8 cellular contexts compared by ENCODE assay signal in the genomic region with DNA sequence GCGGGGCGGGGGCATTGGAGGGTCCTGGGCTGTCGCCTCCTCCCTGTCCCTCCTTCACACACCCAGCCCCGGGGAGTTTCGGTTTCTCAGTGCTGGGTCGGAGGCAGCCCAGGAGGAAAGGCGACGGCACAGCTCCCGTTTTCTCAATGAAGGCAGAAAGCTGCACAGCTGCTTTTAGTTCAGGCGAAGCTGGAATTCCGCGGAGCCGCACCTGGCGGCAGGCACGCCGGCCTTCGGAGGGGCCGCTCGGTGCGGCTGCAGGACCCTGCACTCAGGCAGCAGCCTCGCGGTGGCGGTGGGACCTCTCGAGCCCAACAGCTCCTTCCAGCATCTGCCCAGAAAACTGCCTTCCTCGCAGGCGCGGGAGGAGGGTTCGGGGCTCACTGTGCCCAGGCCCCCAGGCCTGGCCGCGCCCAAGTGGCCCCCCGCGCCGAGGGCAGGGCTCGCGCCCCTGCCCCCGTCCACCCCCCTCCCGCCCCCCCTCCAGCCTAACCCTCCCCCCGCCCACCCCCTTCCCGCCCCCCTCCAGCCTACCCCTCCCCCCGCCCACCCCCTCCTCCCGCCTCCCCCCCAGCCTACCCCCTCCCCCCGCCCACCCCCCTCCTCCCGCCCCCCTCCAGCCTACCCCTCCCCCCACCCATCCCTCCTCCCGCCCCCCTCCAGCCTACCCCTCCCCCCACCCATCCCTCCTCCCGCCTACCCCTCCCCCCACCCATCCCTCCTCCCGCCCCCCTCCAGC. TPM values are rescaled to one million over a fixed set of nuclear protein-coding genes. Genes with fewer than 3 reads are reported as not detected.
DNase-seq lines count a peak whose midpoint lies in the region; ATAC-seq and TF ChIP-seq lines count a peak whose summit lies in the region.

No MANE protein-coding gene starts in this region.

- peaks cover 34% of the 10 kb centered on the region for H3K27me3 Mint-ChIP-seq in activated CD4-positive, alpha-beta T cell treated with anti-CD3 and anti-CD28 coated beads for 36 hours
- peaks cover 60% of the 10 kb centered on the region for H3K27me3 Mint-ChIP-seq in WTC11 (ENCODE audit: low read depth)

- peaks cover 3 to 17% of the 10 kb centered on the region in 2 donors for H3K4me1 ChIP-seq in thoracic aorta (ENCODE audit: control insufficient read depth in 1 of 2, low read depth in 2 of 2)

- no peaks in the 10 kb centered on the region for H3K9me3 ChIP-seq in thoracic aorta

- intact Hi-C loops in activated CD4-positive, alpha-beta T cell treated with anti-CD3 and anti-CD28 coated beads for 36 hours (cut with DNase I, micrococcal nuclease) = no loop called here

- peaks cover 20% of the 10 kb centered on the region for H3K4me1 Mint-ChIP-seq in activated CD4-positive, alpha-beta T cell treated with anti-CD3 and anti-CD28 coated beads for 36 hours
- peaks cover 25% of the 10 kb centered on the region for H3K4me1 Mint-ChIP-seq in WTC11

- no peak overlapping the region for H3K4me3 Mint-ChIP-seq in activated CD4-positive, alpha-beta T cell treated with anti-CD3 and anti-CD28 coated beads for 36 hours
- H3K4me3 Mint-ChIP-seq in WTC11 = peak overlapping the region; percentile 56; the same call in 1 of the 2 replicates

- peak overlapping the region; percentile 73 for H3K4me3 ChIP-seq in thoracic aorta

- no peak for TF ChIP-seq CTCF in WTC11 (IDR thresholded peaks at IDR 0.05)
- no peak for TF ChIP-seq CTCF in thoracic aorta (IDR thresholded peaks at IDR 0.05)

- no peak overlapping the region for H3K27ac ChIP-seq in thoracic aorta

- no peaks in the 10 kb centered on the region for H3K9me3 Mint-ChIP-seq in activated CD4-positive, alpha-beta T cell treated with anti-CD3 and anti-CD28 coated beads for 36 hours (ENCODE audit: low read depth)
- no peaks in the 10 kb centered on the region for H3K9me3 Mint-ChIP-seq in WTC11

- no peak overlapping the region for H3K27ac Mint-ChIP-seq in activated CD4-positive, alpha-beta T cell treated with anti-CD3 and anti-CD28 coated beads for 36 hours
- H3K27ac Mint-ChIP-seq in WTC11 = no peak overlapping the region

- no peaks in the 10 kb centered on the region for H3K36me3 ChIP-seq in thoracic aorta

- POLR2A ChIA-PET in activated CD4-positive, alpha-beta T cell treated with anti-CD3 and anti-CD28 coated beads for 36 hours (lab: Charles Lee) = no interaction called here
- POLR2A ChIA-PET in WTC11 (lab: Charles Lee) = interaction anchor here (0.6 to 1.2 kb wide), 3 partner anchors 17 to 309 kb away, joined by 3 to 4 read pairs (median 3); no protein-coding TSS in a partner anchor

- H3K27me3 ChIP-seq in thoracic aorta (replicated peaks; ENCODE audit: insufficient read depth) = peaks cover 7% of the 10 kb centered on the region

- peak; percentile 25 for DNase-seq in activated CD4-positive, alpha-beta T cell treated with anti-CD3 and anti-CD28 coated beads for 36 hours
- DNase-seq in activated CD4-positive, alpha-beta T cell treated with anti-CD3 and anti-CD28 coated beads for 1 hour = no peak
- DNase-seq in WTC11 (ENCODE audit: low spot score) (peak; percentile 69), iPS-NIHi7 (ENCODE audit: extremely low spot score) (peak; percentile 45), thoracic aorta (ENCODE audit: low spot score) (no peak), NCI-H2081 (lab: John Stamatoyannopoulos, UW) (no peak), RKO (ENCODE audit: low spot score) (no peak), DMS153 (lab: John Stamatoyannopoulos, UW) (no peak)

- CTCF ChIA-PET in activated CD4-positive, alpha-beta T cell treated with anti-CD3 and anti-CD28 coated beads for 36 hours (lab: Charles Lee) = no interaction called here
- CTCF ChIA-PET in WTC11 (lab: Charles Lee) = interaction anchor here (0.6 to 1.6 kb wide), 12 partner anchors 11 to 940 kb away, joined by 3 to 12 read pairs (median 4); no protein-coding TSS in a partner anchor

- ATAC-seq in activated CD4-positive, alpha-beta T cell treated with anti-CD3 and anti-CD28 coated beads for 36 hours = no peak
- ATAC-seq in WTC11 = peak; percentile 40
- ATAC-seq in thoracic aorta (ENCODE audit: insufficient number of reproducible peaks, low FRiP score, low read depth) = no peak

- H3K36me3 Mint-ChIP-seq in activated CD4-positive, alpha-beta T cell treated with anti-CD3 and anti-CD28 coated beads for 36 hours (ENCODE audit: low read depth) = no peaks in the 10 kb centered on the region
- peaks cover 2% of the 10 kb centered on the region; the same call in 1 of the 2 replicates for H3K36me3 Mint-ChIP-seq in WTC11

TF ChIP-seq in WTC11, 78 proteins besides CTCF, POLR2A, EP300 and RAD21:
- no peak for TF ChIP-seq NFATC4 (CRISPR knock-in tag; IDR thresholded peaks at IDR 0.05)
- no peak for TF ChIP-seq USF2 (CRISPR knock-in tag; IDR thresholded peaks at IDR 0.05)
- TF ChIP-seq ESRRA (CRISPR knock-in tag; IDR thresholded peaks at IDR 0.05; ENCODE audit: borderline replicate concordance) = no peak
- TF ChIP-seq FOXP1 (CRISPR knock-in tag; IDR thresholded peaks at IDR 0.05; ENCODE audit: borderline replicate concordance) = no peak
- TF ChIP-seq ZBTB21 (CRISPR knock-in tag; IDR thresholded peaks at IDR 0.05; ENCODE audit: borderline replicate concordance) = no peak
- TF ChIP-seq, protein P1, sequence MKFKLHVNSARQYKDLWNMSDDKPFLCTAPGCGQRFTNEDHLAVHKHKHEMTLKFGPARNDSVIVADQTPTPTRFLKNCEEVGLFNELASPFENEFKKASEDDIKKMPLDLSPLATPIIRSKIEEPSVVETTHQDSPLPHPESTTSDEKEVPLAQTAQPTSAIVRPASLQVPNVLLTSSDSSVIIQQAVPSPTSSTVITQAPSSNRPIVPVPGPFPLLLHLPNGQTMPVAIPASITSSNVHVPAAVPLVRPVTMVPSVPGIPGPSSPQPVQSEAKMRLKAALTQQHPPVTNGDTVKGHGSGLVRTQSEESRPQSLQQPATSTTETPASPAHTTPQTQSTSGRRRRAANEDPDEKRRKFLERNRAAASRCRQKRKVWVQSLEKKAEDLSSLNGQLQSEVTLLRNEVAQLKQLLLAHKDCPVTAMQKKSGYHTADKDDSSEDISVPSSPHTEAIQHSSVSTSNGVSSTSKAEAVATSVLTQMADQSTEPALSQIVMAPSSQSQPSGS (CRISPR knock-in tag; IDR thresholded peaks at IDR 0.05; ENCODE audit: borderline replicate concordance, low read depth) = no peak
- TF ChIP-seq ZNF317 (CRISPR knock-in tag; IDR thresholded peaks at IDR 0.05; ENCODE audit: borderline replicate concordance, low read depth) = no peak
- no peak for TF ChIP-seq TEAD1 (CRISPR knock-in tag; IDR thresholded peaks at IDR 0.05)
- TF ChIP-seq, protein P2, sequence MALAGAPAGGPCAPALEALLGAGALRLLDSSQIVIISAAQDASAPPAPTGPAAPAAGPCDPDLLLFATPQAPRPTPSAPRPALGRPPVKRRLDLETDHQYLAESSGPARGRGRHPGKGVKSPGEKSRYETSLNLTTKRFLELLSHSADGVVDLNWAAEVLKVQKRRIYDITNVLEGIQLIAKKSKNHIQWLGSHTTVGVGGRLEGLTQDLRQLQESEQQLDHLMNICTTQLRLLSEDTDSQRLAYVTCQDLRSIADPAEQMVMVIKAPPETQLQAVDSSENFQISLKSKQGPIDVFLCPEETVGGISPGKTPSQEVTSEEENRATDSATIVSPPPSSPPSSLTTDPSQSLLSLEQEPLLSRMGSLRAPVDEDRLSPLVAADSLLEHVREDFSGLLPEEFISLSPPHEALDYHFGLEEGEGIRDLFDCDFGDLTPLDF (CRISPR knock-in tag; IDR thresholded peaks at IDR 0.05) = no peak
- TF ChIP-seq IRF2 (CRISPR knock-in tag; IDR thresholded peaks at IDR 0.05; ENCODE audit: borderline replicate concordance, low read depth) = no peak
- no peak for TF ChIP-seq GRHL2 (CRISPR knock-in tag; IDR thresholded peaks at IDR 0.05; ENCODE audit: insufficient replicate concordance, severe bottlenecking)
- TF ChIP-seq GABPB1 (CRISPR knock-in tag; IDR thresholded peaks at IDR 0.05) = no peak; the same call in 1 of the 2 replicates
- TF ChIP-seq NR1H2 (CRISPR knock-in tag; IDR thresholded peaks at IDR 0.05) = no peak

RNA-seq across cellular contexts. Expression of gene FOXQ1, which starts 4.8 kb away (rescaled TPM):
- total RNA-seq in activated CD4-positive, alpha-beta T cell treated with anti-CD3 and anti-CD28 coated beads for 36 hours = not detected
- total RNA-seq in WTC11 (2021) (0.25 to 0.35 TPM (median 0.30 TPM) in 3 replicates), thoracic aorta (1 to 10 TPM in 1 of 2 donors, not detected in 1; 5.1 TPM)

Comparison
In these comparisons a context has a peak if more than half of its experiments do, and no peak if none do; other contexts are left out.
1. DNase-seq: peak in activated CD4-positive, alpha-beta T cell treated with anti-CD3 and anti-CD28 coated beads for 36 hours (single experiment), WTC11 (single experiment) and iPS-NIHi7 (single experiment); none in activated CD4-positive, alpha-beta T cell treated with anti-CD3 and anti-CD28 coated beads for 1 hour (single experiment), thoracic aorta (single experiment), NCI-H2081 (0 of 2), RKO (single experiment) and DMS153 (single experiment).